In the genomic region with DNA sequence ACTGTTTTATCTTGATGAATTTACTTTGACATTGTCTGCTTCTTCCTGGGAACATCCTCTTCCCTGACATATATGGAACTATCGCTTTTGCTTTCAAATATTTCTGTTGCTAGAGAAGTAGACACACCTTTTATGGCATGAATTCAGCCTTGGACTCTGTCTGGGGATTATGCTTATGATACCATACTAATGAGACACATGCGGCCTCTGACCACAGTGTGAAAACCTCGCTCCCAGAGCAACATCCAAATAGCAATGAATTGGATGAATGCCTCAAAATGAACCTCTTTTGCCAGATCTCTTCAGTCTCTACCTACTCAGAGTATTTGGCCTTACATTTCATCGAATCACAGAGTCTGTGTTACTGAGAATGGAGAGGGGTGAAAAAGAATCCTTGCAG, we compare ENCODE assay signal across 26 cellular contexts.
"Had no signal": no experiment of that assay in that cellular context is flagged by ENCODE, and none has a peak within 500 bp of the region (broad histone marks: within the 10 kb centered on the region; RNA-seq: fewer than 3 reads in every experiment).

No MANE protein-coding gene starts in this region.

- H3K36me3 ChIP-seq: neural progenitor cell, sigmoid colon, spleen, upper lobe of left lung had no signal

- H3K27ac ChIP-seq: neural progenitor cell, sigmoid colon, SK-N-MC, spleen, testis, upper lobe of left lung had no signal

- H2AFZ ChIP-seq: neural progenitor cell had no signal

- H3K4me1 ChIP-seq: neural progenitor cell, sigmoid colon, spleen, testis, upper lobe of left lung had no signal

- ATAC-seq: left cardiac atrium, mucosa of descending colon, T-helper 17 cell had no signal

- DNase-seq: activated CD4-positive, alpha-beta T cell treated with anti-CD3 and anti-CD28 coated beads for 4 hours; activated CD4-positive, alpha-beta T cell treated with anti-CD3 and anti-CD28 coated beads, Interleukin-2, amount 50 U/mL, for 48 hours; activated CD4-positive, CD25-positive, alpha-beta regulatory T cell; activated CD8-positive, alpha-beta memory T cell treated with anti-CD3 and anti-CD28 coated beads, Interleukin-2, amount 50 U/mL, for 48 hours; activated naive CD4-positive, alpha-beta T cell treated with anti-CD3 and anti-CD28 coated beads for 36 hours; activated T-cell treated with anti-CD3 and anti-CD28 coated beads, Interleukin-2, amount 50 U/mL, for 48 hours; amygdala; central memory CD4-positive, alpha-beta T cell; cortex of kidney; endodermal cell; foreskin melanocyte; hippocampal formation; left cardiac atrium; mucosa of descending colon; naive B cell; posterior cingulate gyrus; sigmoid colon; spleen; stimulated activated CD4-positive, alpha-beta T cell treated with anti-CD3 and anti-CD28 coated beads, Interleukin-4, amount 100 ng/mL, for 1 hour; stimulated activated naive CD4-positive, alpha-beta T cell; SW 1271; T-helper 17 cell; testis; upper lobe of left lung had no signal

- H3K4me2 ChIP-seq: neural progenitor cell had no signal

- H3K9me3 ChIP-seq: mucosa of descending colon, sigmoid colon, spleen, testis, upper lobe of left lung had no signal

- H3K9ac ChIP-seq: neural progenitor cell had no signal

- H3K27me3 ChIP-seq: neural progenitor cell, sigmoid colon, spleen, testis, upper lobe of left lung had no signal

- H3K4me3 ChIP-seq: mucosa of descending colon, neural progenitor cell, sigmoid colon, SK-N-MC, spleen, testis, upper lobe of left lung had no signal
